1 cellular context compared by ENCODE assay signal in the genomic region with DNA sequence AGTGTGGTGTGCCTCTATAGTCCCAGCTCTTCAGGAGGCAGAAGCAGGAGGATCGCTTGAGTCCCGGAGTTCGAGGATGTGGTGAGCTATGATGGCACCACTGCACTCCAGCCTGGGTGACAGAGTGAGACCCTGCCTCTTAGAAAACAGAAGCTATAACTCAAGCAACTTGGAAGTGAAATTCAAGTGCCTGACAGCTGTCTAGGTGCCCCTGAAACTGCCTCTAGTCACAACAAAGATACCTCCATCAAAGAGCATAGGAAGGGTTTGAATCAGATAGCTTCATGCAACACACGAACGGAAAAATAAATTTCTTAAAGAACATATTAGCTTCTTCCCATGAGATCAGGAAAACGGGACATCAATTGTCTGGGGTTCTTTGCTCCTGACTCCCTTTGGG.
TF ChIP-seq lines count a peak whose summit lies in the region.

No MANE protein-coding gene starts in this region.

TF ChIP-seq in A549, 52 proteins besides CTCF, POLR2A, EP300 and RAD21 (continued from another document):
- TF ChIP-seq, protein P1, sequence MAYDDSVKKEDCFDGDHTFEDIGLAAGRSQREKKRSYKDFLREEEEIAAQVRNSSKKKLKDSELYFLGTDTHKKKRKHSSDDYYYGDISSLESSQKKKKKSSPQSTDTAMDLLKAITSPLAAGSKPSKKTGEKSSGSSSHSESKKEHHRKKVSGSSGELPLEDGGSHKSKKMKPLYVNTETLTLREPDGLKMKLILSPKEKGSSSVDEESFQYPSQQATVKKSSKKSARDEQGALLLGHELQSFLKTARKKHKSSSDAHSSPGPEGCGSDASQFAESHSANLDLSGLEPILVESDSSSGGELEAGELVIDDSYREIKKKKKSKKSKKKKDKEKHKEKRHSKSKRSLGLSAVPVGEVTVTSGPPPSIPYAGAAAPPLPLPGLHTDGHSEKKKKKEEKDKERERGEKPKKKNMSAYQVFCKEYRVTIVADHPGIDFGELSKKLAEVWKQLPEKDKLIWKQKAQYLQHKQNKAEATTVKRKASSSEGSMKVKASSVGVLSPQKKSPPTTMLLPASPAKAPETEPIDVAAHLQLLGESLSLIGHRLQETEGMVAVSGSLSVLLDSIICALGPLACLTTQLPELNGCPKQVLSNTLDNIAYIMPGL (CRISPR knock-in tag; IDR thresholded peaks at IDR 0.05; ENCODE audit: borderline replicate concordance), result no peak
- TF ChIP-seq CBX2 (IDR thresholded peaks at IDR 0.05; ENCODE audit: borderline replicate concordance, low read depth), result no peak
- TF ChIP-seq PHF8 (IDR thresholded peaks at IDR 0.05; ENCODE audit: borderline replicate concordance, low read depth), result no peak
- TF ChIP-seq GATA3 (IDR thresholded peaks at IDR 0.05; ENCODE audit: borderline replicate concordance), result no peak
- no peak for TF ChIP-seq CEBPB (IDR thresholded peaks at IDR 0.05)
- TF ChIP-seq BHLHE40 (IDR thresholded peaks at IDR 0.05; ENCODE audit: low read depth, low read length), result no peak
- TF ChIP-seq, protein P2, sequence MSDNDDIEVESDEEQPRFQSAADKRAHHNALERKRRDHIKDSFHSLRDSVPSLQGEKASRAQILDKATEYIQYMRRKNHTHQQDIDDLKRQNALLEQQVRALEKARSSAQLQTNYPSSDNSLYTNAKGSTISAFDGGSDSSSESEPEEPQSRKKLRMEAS (IDR thresholded peaks at IDR 0.05), result no peak
- TF ChIP-seq MAZ (IDR thresholded peaks at IDR 0.05; ENCODE audit: borderline replicate concordance, low read depth, low read length), result no peak
- TF ChIP-seq, protein P3, sequence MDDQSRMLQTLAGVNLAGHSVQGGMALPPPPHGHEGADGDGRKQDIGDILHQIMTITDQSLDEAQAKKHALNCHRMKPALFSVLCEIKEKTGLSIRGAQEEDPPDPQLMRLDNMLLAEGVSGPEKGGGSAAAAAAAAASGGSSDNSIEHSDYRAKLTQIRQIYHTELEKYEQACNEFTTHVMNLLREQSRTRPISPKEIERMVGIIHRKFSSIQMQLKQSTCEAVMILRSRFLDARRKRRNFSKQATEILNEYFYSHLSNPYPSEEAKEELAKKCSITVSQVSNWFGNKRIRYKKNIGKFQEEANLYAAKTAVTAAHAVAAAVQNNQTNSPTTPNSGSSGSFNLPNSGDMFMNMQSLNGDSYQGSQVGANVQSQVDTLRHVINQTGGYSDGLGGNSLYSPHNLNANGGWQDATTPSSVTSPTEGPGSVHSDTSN (IDR thresholded peaks at IDR 0.05), result no peak
- TF ChIP-seq TFCP2L1 (CRISPR knock-in tag; IDR thresholded peaks at IDR 0.05), result no peak
- TF ChIP-seq, protein P4, sequence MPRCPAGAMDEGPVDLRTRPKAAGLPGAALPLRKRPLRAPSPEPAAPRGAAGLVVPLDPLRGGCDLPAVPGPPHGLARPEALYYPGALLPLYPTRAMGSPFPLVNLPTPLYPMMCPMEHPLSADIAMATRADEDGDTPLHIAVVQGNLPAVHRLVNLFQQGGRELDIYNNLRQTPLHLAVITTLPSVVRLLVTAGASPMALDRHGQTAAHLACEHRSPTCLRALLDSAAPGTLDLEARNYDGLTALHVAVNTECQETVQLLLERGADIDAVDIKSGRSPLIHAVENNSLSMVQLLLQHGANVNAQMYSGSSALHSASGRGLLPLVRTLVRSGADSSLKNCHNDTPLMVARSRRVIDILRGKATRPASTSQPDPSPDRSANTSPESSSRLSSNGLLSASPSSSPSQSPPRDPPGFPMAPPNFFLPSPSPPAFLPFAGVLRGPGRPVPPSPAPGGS (IDR thresholded peaks at IDR 0.05), result no peak
